ENCODE assay signal across 18 cellular contexts in the genomic region with DNA sequence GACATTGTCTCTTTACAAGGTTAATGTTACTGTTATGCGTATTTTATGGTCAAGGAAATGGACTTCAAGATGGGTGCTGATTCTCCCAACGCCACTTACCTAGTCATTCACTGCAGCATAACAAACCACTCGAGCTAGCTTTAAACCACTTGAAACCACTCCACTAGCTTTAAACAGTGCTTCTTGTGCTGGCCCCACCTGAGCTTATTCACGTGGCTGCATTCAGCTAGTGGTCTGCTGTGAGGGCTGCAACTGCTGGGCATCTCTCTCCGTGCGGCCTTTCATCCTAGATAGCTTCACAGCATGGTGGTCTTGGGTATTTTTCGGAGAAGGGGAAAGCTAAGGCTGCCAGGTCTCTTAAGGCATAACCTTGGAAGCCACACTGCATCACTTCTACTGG. TPM values are rescaled to one million over a fixed set of nuclear protein-coding genes. Genes with fewer than 3 reads are reported as not detected.
DNase-seq lines count a peak whose midpoint lies in the region; ATAC-seq lines count a peak whose summit lies in the region.
"Had no signal": no experiment of that assay in that cellular context is flagged by ENCODE, and none has a peak within 500 bp of the region (broad histone marks: within the 10 kb centered on the region; RNA-seq: fewer than 3 reads in every experiment).

No MANE protein-coding gene starts in this region.

- no peak for DNase-seq in activated naive CD4-positive, alpha-beta T cell treated with anti-CD3 and anti-CD28 coated beads, Interleukin-2, amount 10 ng/mL, durations not matched to agents 7 days and 5 days
- DNase-seq in activated naive CD4-positive, alpha-beta T cell treated with anti-CD3 and anti-CD28 coated beads, Interleukin-2, amount 50 U/mL, for 16 hours = no peak
- peak; percentile 97 for DNase-seq in NCI-H187 treated with DMSO at 0.1 percent for 48 hours (lab: John Stamatoyannopoulos, UW)
- no peak for DNase-seq in T-helper 17 cell
- DNase-seq in stimulated activated naive CD8-positive, alpha-beta T cell treated with anti-CD3 and anti-CD28 coated beads, Interleukin-15, amount 100 ng/mL, for 72 hours = no peak
- DNase-seq: activated gamma-delta T cell treated with Interleukin-2 at 50 U/mL for 16 hours, DND-41, dorsolateral prefrontal cortex, mammary epithelial cell, NCI-H1694 treated with DMSO at 0.1 percent for 48 hours, nephron progenitor cell, T1000 had no signal

- CTCF ChIA-PET in activated naive CD4-positive, alpha-beta T cell treated with anti-CD3 and anti-CD28 coated beads, Interleukin-2, amount 10 ng/mL, durations not matched to agents 7 days and 5 days (lab: Charles Lee) = interaction anchor here (1.4 to 3.2 kb wide), 3 partner anchors 40 to 125 kb away, joined by 3 to 28 read pairs (median 4); no protein-coding TSS in a partner anchor

- H3K4me1 Mint-ChIP-seq in activated naive CD4-positive, alpha-beta T cell treated with anti-CD3 and anti-CD28 coated beads, Interleukin-2, amount 10 ng/mL, durations not matched to agents 7 days and 5 days = peaks cover 87% of the 10 kb centered on the region
- peaks cover 68% of the 10 kb centered on the region for H3K4me1 Mint-ChIP-seq in T-helper 17 cell
- peaks cover 81% of the 10 kb centered on the region for H3K4me1 Mint-ChIP-seq in stimulated activated naive CD8-positive, alpha-beta T cell treated with anti-CD3 and anti-CD28 coated beads, Interleukin-15, amount 100 ng/mL, for 72 hours

- peaks cover 5% of the 10 kb centered on the region for H3K27me3 Mint-ChIP-seq in activated naive CD4-positive, alpha-beta T cell treated with anti-CD3 and anti-CD28 coated beads, Interleukin-2, amount 10 ng/mL, durations not matched to agents 7 days and 5 days
- no peaks in the 10 kb centered on the region for H3K27me3 Mint-ChIP-seq in T-helper 17 cell
- H3K27me3 Mint-ChIP-seq in stimulated activated naive CD8-positive, alpha-beta T cell treated with anti-CD3 and anti-CD28 coated beads, Interleukin-15, amount 100 ng/mL, for 72 hours = no peaks in the 10 kb centered on the region

- H3K4me3 Mint-ChIP-seq in activated naive CD4-positive, alpha-beta T cell treated with anti-CD3 and anti-CD28 coated beads, Interleukin-2, amount 10 ng/mL, durations not matched to agents 7 days and 5 days = peak overlapping the region; percentile 22
- peak overlapping the region; percentile 46 for H3K4me3 Mint-ChIP-seq in T-helper 17 cell
- H3K4me3 Mint-ChIP-seq in stimulated activated naive CD8-positive, alpha-beta T cell treated with anti-CD3 and anti-CD28 coated beads, Interleukin-15, amount 100 ng/mL, for 72 hours = peak overlapping the region; percentile 33 to 70
- H3K4me3 Mint-ChIP-seq: nephron progenitor cell had no signal

- peaks cover 27% of the 10 kb centered on the region for H3K36me3 Mint-ChIP-seq in activated naive CD4-positive, alpha-beta T cell treated with anti-CD3 and anti-CD28 coated beads, Interleukin-2, amount 10 ng/mL, durations not matched to agents 7 days and 5 days
- H3K36me3 Mint-ChIP-seq in T-helper 17 cell (ENCODE audit: low read depth) = peaks cover 7% of the 10 kb centered on the region

- peak overlapping the region; percentile 91 for H3K27ac Mint-ChIP-seq in activated naive CD4-positive, alpha-beta T cell treated with anti-CD3 and anti-CD28 coated beads, Interleukin-2, amount 10 ng/mL, durations not matched to agents 7 days and 5 days
- no peak overlapping the region for H3K27ac Mint-ChIP-seq in T-helper 17 cell
- H3K27ac Mint-ChIP-seq in stimulated activated naive CD8-positive, alpha-beta T cell treated with anti-CD3 and anti-CD28 coated beads, Interleukin-15, amount 100 ng/mL, for 72 hours = peak overlapping the region in 1 of 2 donors; percentile 95
- H3K27ac Mint-ChIP-seq: nephron progenitor cell had no signal

- no peak for ATAC-seq in T-helper 17 cell
- ATAC-seq in stimulated activated naive CD8-positive, alpha-beta T cell treated with anti-CD3 and anti-CD28 coated beads, Interleukin-15, amount 100 ng/mL, for 72 hours = no peak
- ATAC-seq in GM19395 (IDR thresholded peaks at IDR 0.05; ENCODE audit: unreplicated experiment) = no peak
- no peak for ATAC-seq in GM19351 (IDR thresholded peaks at IDR 0.05; ENCODE audit: unreplicated experiment)
- no peak for ATAC-seq in HG02610 (IDR thresholded peaks at IDR 0.05; ENCODE audit: unreplicated experiment)
- ATAC-seq: esophagus mucosa had no signal

- peaks cover 4% of the 10 kb centered on the region for H3K9me3 ChIP-seq in T-helper 17 cell (ENCODE audit: control insufficient read depth, low read length, poor library complexity, severe bottlenecking)
- H3K9me3 ChIP-seq: suprapubic skin had no signal

- peaks cover 21% of the 10 kb centered on the region for H3K9me3 Mint-ChIP-seq in activated naive CD4-positive, alpha-beta T cell treated with anti-CD3 and anti-CD28 coated beads, Interleukin-2, amount 10 ng/mL, durations not matched to agents 7 days and 5 days
- H3K9me3 Mint-ChIP-seq in stimulated activated naive CD8-positive, alpha-beta T cell treated with anti-CD3 and anti-CD28 coated beads, Interleukin-15, amount 100 ng/mL, for 72 hours = peaks cover 19 to 21% of the 10 kb centered on the region in 2 donors

RNA-seq across cellular contexts. Expression of a gene that starts 3.5 kb away (rescaled TPM):
- 1 to 10 TPM; 2.8 to 4.9 TPM for total RNA-seq in T-helper 17 cell
- total RNA-seq: bronchial epithelial cell, mammary epithelial cell had no signal
